Comparison of ENCODE assay signal across 8 cellular contexts in genomic region chr17:78130439-78131101, GRCh38. TPM values are rescaled to one million over a fixed set of nuclear protein-coding genes. Genes with fewer than 3 reads are reported as not detected.
A peak's percentile ranks its signal among the peaks of the same experiment; 100 is the strongest.
DNase-seq lines count a peak whose midpoint lies in the region; ATAC-seq and TF ChIP-seq lines count a peak whose summit lies in the region.

Gene TMC8 (plus strand): TSS chr17:78130771. CDS start chr17:78131589, 818 bp downstream.

- in situ Hi-C loops in transverse colon (cut with MboI; ENCODE audit: low pct_ligation_motif_present in 1 of 4, low pct_unique_long_range_greater_than_20kb in 1 of 4, low sequenced_read_pairs in 3 of 4): no loop called here

- peaks cover 4% of the 10 kb centered on the region for H3K27me3 Mint-ChIP-seq in activated naive CD4-positive, alpha-beta T cell treated with anti-CD3 and anti-CD28 coated beads, Interleukin-2, amount 10 ng/mL, durations not matched to agents 7 days and 5 days

- intact Hi-C loops in transverse colon (cut with DNase I; ENCODE audit: low total_unique reads): no loop called here

- H3K4me3 Mint-ChIP-seq in activated naive CD4-positive, alpha-beta T cell treated with anti-CD3 and anti-CD28 coated beads, Interleukin-2, amount 10 ng/mL, durations not matched to agents 7 days and 5 days: peak within 1 kb of the TSS; percentile 95

- CTCF ChIA-PET in activated naive CD4-positive, alpha-beta T cell treated with anti-CD3 and anti-CD28 coated beads, Interleukin-2, amount 10 ng/mL, durations not matched to agents 7 days and 5 days (lab: Charles Lee): interaction anchor here (1.2 to 2.3 kb wide), 4 partner anchors 9 to 46 kb away, joined by 4 to 10 read pairs (median 8); no protein-coding TSS in a partner anchor

- peaks cover 58% of the 10 kb centered on the region for H3K36me3 Mint-ChIP-seq in activated naive CD4-positive, alpha-beta T cell treated with anti-CD3 and anti-CD28 coated beads, Interleukin-2, amount 10 ng/mL, durations not matched to agents 7 days and 5 days

- TF ChIP-seq EP300 in transverse colon (IDR thresholded peaks at IDR 0.05; ENCODE audit: low read depth): no peak

- WGBS in lung, 2 donors: 21 to 52% methylated on average over 10 of the region's 10 CpGs
- 76% methylated on average over 10 of the region's 10 CpGs; no CpG with 5 or more reads in 1 of the 2 donors for WGBS in transverse colon (ENCODE audit: low coverage in 1 of 2), 2 donors

- H3K9me3 ChIP-seq in Peyer's patch (no peaks in the 10 kb centered on the region), lung (ENCODE audit: control insufficient read depth in 2 of 2, insufficient read depth in 1 of 2, low read length in 1 of 2) (no peaks in the 10 kb centered on the region), transverse colon (no peaks in the 10 kb centered on the region)

- H3K4me3 ChIP-seq in Peyer's patch: peak within 1 kb of the TSS; percentile 46 to 97 (median 50)
- H3K4me3 ChIP-seq in lung: peak within 1 kb of the TSS; percentile 1
- peak within 1 kb of the TSS; percentile 7 to 48 (median 23) for H3K4me3 ChIP-seq in transverse colon

- peak within 1 kb of the TSS; percentile 84 to 99 (median 90) for H3K27ac ChIP-seq in Peyer's patch
- H3K27ac ChIP-seq in lung (ENCODE audit: low read depth in 1 of 2, low read length in 1 of 2): peak within 1 kb of the TSS in 1 of 2 donors; percentile 78
- H3K27ac ChIP-seq in transverse colon: peak within 1 kb of the TSS; percentile 88 to 91 (median 90)

- peaks cover 46% of the 10 kb centered on the region for H3K4me1 Mint-ChIP-seq in activated naive CD4-positive, alpha-beta T cell treated with anti-CD3 and anti-CD28 coated beads, Interleukin-2, amount 10 ng/mL, durations not matched to agents 7 days and 5 days

- H3K27me3 ChIP-seq in Peyer's patch (no peaks in the 10 kb centered on the region), lung (ENCODE audit: control insufficient read depth, insufficient read depth) (no peaks in the 10 kb centered on the region), transverse colon (peaks cover 16% of the 10 kb centered on the region)

- ATAC-seq in GM21529 (IDR thresholded peaks at IDR 0.05; ENCODE audit: unreplicated experiment) (peak; percentile 28), lung (ENCODE audit: insufficient read depth, low FRiP score) (no peak), HG03457 (IDR thresholded peaks at IDR 0.05; ENCODE audit: unreplicated experiment) (no peak), GM18858 (IDR thresholded peaks at IDR 0.05; ENCODE audit: unreplicated experiment) (no peak)

- TF ChIP-seq CTCF in Peyer's patch (IDR thresholded peaks at IDR 0.05) (no peak), lung (IDR thresholded peaks at IDR 0.05; ENCODE audit: control extremely low read depth, extremely low read depth) (no peak), transverse colon (IDR thresholded peaks at IDR 0.05) (no peak)

- peaks cover 0 to 7% (median 0%) of the 10 kb centered on the region in 3 donors for H3K36me3 ChIP-seq in Peyer's patch
- H3K36me3 ChIP-seq in lung (ENCODE audit: control insufficient read depth in 2 of 2, insufficient read depth in 2 of 2, low read length in 2 of 2): peaks cover 0 to 10% of the 10 kb centered on the region in 2 donors
- no peaks in the 10 kb centered on the region for H3K36me3 ChIP-seq in transverse colon

- H3K4me1 ChIP-seq in Peyer's patch (peaks cover 7 to 62% (median 51%) of the 10 kb centered on the region in 4 donors), lung (ENCODE audit: control insufficient read depth in 2 of 2, insufficient read depth in 2 of 2, low read length in 2 of 2) (peaks cover 8 to 39% of the 10 kb centered on the region in 2 donors), transverse colon (peaks cover 15 to 62% (median 47%) of the 10 kb centered on the region in 4 donors)

- H3K27ac Mint-ChIP-seq in activated naive CD4-positive, alpha-beta T cell treated with anti-CD3 and anti-CD28 coated beads, Interleukin-2, amount 10 ng/mL, durations not matched to agents 7 days and 5 days: peak within 1 kb of the TSS; percentile 100

- DNase-seq in Peyer's patch (peak in 2 of 3 donors; percentile 91 to 93), lung (ENCODE audit: low spot score) (peak; percentile 61), transverse colon (peak; percentile 72), cerebellar nuclear complex (lab: John Stamatoyannopoulos, UW) (no peak)
- peak; percentile 93 for DNase-seq in activated naive CD4-positive, alpha-beta T cell treated with anti-CD3 and anti-CD28 coated beads, Interleukin-2, amount 10 ng/mL, durations not matched to agents 7 days and 5 days

- no peaks in the 10 kb centered on the region for H3K9me3 Mint-ChIP-seq in activated naive CD4-positive, alpha-beta T cell treated with anti-CD3 and anti-CD28 coated beads, Interleukin-2, amount 10 ng/mL, durations not matched to agents 7 days and 5 days

- TF ChIP-seq POLR2A in Peyer's patch (IDR thresholded peaks at IDR 0.05) (peak in 1 of 2 donors; percentile 26), transverse colon (IDR thresholded peaks at IDR 0.05) (peak; percentile 27)

RNA-seq across cellular contexts. Expression of gene TMC8, which starts in this region (rescaled TPM):
- total RNA-seq in Peyer's patch (10 to 100 TPM in 3 of 4 donors, 1 to 10 TPM in 1; 10.0 to 66.8 (median 22.5) TPM), lung (10 to 100 TPM; 15.5 to 28.1 TPM), transverse colon (10 to 100 TPM in 2 of 4 donors, 1 to 10 TPM in 2; 1.2 to 40.8 (median 9.8) TPM)
- 10 to 100 TPM; 15.7 to 21.2 TPM for polyA plus RNA-seq in lung

Comparison
In these comparisons a context has a peak if more than half of its experiments do, and no peak if none do; other contexts are left out.
1. DNase-seq: peak in Peyer's patch (2 of 3), activated naive CD4-positive, alpha-beta T cell treated with anti-CD3 and anti-CD28 coated beads, Interleukin-2, amount 10 ng/mL, durations not matched to agents 7 days and 5 days (single experiment), lung (single experiment) and transverse colon (single experiment); none in cerebellar nuclear complex (0 of 2).
2. Peak in every context shown above with its lines, with median percentiles within 50 percentile points of each other: H3K4me3 ChIP-seq.